ENCODE assay signal across 16 cellular contexts in genomic region chr20:23165307-23165750, GRCh38.
DNase-seq lines count a peak whose midpoint lies in the region; ATAC-seq and TF ChIP-seq lines count a peak whose summit lies in the region.
"Had no signal": no experiment of that assay in that cellular context is flagged by ENCODE, and none has a peak within 500 bp of the region (broad histone marks: within the 10 kb centered on the region; RNA-seq: fewer than 3 reads in every experiment).

No MANE protein-coding gene starts in this region.

- intact Hi-C loops in lower lobe of right lung (cut with DNase I) = no loop called here
- intact Hi-C loops in activated naive CD4-positive, alpha-beta T cell treated with anti-CD3 and anti-CD28 coated beads for 36 hours (cut with micrococcal nuclease) = no loop called here
- intact Hi-C loops in naive thymus-derived CD4-positive, alpha-beta T cell (cut with micrococcal nuclease) = no loop called here

- peaks cover 3% of the 10 kb centered on the region for H3K4me1 Mint-ChIP-seq in chondrocyte (ENCODE audit: low read depth)
- no peaks in the 10 kb centered on the region for H3K4me1 Mint-ChIP-seq in activated naive CD4-positive, alpha-beta T cell treated with anti-CD3 and anti-CD28 coated beads for 36 hours (ENCODE audit: low read depth)
- H3K4me1 Mint-ChIP-seq in naive thymus-derived CD4-positive, alpha-beta T cell = peaks cover 0 to 10% (median 3%) of the 10 kb centered on the region in 7 donors
- H3K4me1 Mint-ChIP-seq: B cell, naive B cell had no signal

- H3K27ac Mint-ChIP-seq in chondrocyte (ENCODE audit: unreplicated experiment) = no peak overlapping the region
- H3K27ac Mint-ChIP-seq in activated naive CD4-positive, alpha-beta T cell treated with anti-CD3 and anti-CD28 coated beads for 36 hours = no peak overlapping the region
- no peak overlapping the region for H3K27ac Mint-ChIP-seq in naive thymus-derived CD4-positive, alpha-beta T cell
- H3K27ac Mint-ChIP-seq: B cell, naive B cell had no signal

- no peaks in the 10 kb centered on the region for H3K9me3 Mint-ChIP-seq in chondrocyte (ENCODE audit: low read depth)
- no peaks in the 10 kb centered on the region for H3K9me3 Mint-ChIP-seq in activated naive CD4-positive, alpha-beta T cell treated with anti-CD3 and anti-CD28 coated beads for 36 hours
- H3K9me3 Mint-ChIP-seq in naive thymus-derived CD4-positive, alpha-beta T cell = peaks cover 0 to 3% (median 0%) of the 10 kb centered on the region in 11 donors

- DNase-seq in ELF-1 (ENCODE audit: low read depth, low spot score) (peak; percentile 24), HEK293T (ENCODE audit: extremely low spot score) (peak; percentile 18), chondrocyte (ENCODE audit: low spot score) (no peak), lower lobe of right lung (peak; percentile 20)
- no peak for DNase-seq in activated naive CD4-positive, alpha-beta T cell treated with anti-CD3 and anti-CD28 coated beads for 36 hours
- DNase-seq in naive thymus-derived CD4-positive, alpha-beta T cell = no peak
- DNase-seq: activated naive CD4-positive, alpha-beta T cell treated with Interleukin-2 at 50 U/mL for 16 hours; HCEC 1CT; naive B cell; NCI-H2029 treated with DMSO at 0.1 percent for 48 hours; stimulated activated CD4-positive, alpha-beta T cell treated with anti-CD3 and anti-CD28 coated beads, Interleukin-1b, Interleukin-23, amount 100 ng/mL, for 48 hours; thyroid gland had no signal

- no peaks in the 10 kb centered on the region for H3K36me3 Mint-ChIP-seq in chondrocyte (ENCODE audit: low read depth)
- no peaks in the 10 kb centered on the region for H3K36me3 Mint-ChIP-seq in activated naive CD4-positive, alpha-beta T cell treated with anti-CD3 and anti-CD28 coated beads for 36 hours (ENCODE audit: low read depth)
- H3K36me3 Mint-ChIP-seq in naive thymus-derived CD4-positive, alpha-beta T cell = no peaks in the 10 kb centered on the region
- H3K36me3 Mint-ChIP-seq: naive B cell had no signal

- H3K4me3 ChIP-seq in lower lobe of right lung = no peak overlapping the region
- no peak overlapping the region for H3K4me3 ChIP-seq in naive thymus-derived CD4-positive, alpha-beta T cell (ENCODE audit: low read length)
- H3K4me3 ChIP-seq: thyroid gland had no signal

- POLR2A ChIA-PET in HEK293T (lab: Yijun Ruan, JAX) = no interaction called here
- POLR2A ChIA-PET in naive thymus-derived CD4-positive, alpha-beta T cell (lab: Charles Lee) = no interaction called here

- H3K4me3 Mint-ChIP-seq in chondrocyte (ENCODE audit: unreplicated experiment) = no peak overlapping the region
- H3K4me3 Mint-ChIP-seq in activated naive CD4-positive, alpha-beta T cell treated with anti-CD3 and anti-CD28 coated beads for 36 hours = no peak overlapping the region
- no peak overlapping the region for H3K4me3 Mint-ChIP-seq in naive thymus-derived CD4-positive, alpha-beta T cell
- H3K4me3 Mint-ChIP-seq: B cell, naive B cell had no signal

- TF ChIP-seq POLR2A in GM18505 (IDR thresholded peaks at IDR 0.05; ENCODE audit: borderline replicate concordance, extremely low read depth, insufficient read depth, insufficient read length) = no peak

- H3K27me3 Mint-ChIP-seq in chondrocyte (ENCODE audit: low read depth) = no peaks in the 10 kb centered on the region
- no peaks in the 10 kb centered on the region for H3K27me3 Mint-ChIP-seq in activated naive CD4-positive, alpha-beta T cell treated with anti-CD3 and anti-CD28 coated beads for 36 hours (ENCODE audit: low read depth)
- peaks cover 0 to 17% (median 3%) of the 10 kb centered on the region in 5 donors for H3K27me3 Mint-ChIP-seq in naive thymus-derived CD4-positive, alpha-beta T cell
- H3K27me3 Mint-ChIP-seq: B cell had no signal

- H3K9me3 ChIP-seq in lower lobe of right lung = no peaks in the 10 kb centered on the region
- no peaks in the 10 kb centered on the region for H3K9me3 ChIP-seq in naive thymus-derived CD4-positive, alpha-beta T cell (ENCODE audit: control insufficient read depth in 2 of 3, low read length in 3 of 3)
- H3K9me3 ChIP-seq: thyroid gland had no signal

- H3K36me3 ChIP-seq in lower lobe of right lung = no peaks in the 10 kb centered on the region
- no peaks in the 10 kb centered on the region for H3K36me3 ChIP-seq in naive thymus-derived CD4-positive, alpha-beta T cell (ENCODE audit: control insufficient read depth in 2 of 3, insufficient read depth in 3 of 3, low read length in 3 of 3)
- H3K36me3 ChIP-seq: thyroid gland had no signal

- no peaks in the 10 kb centered on the region for H3K27me3 ChIP-seq in lower lobe of right lung (ENCODE audit: low read depth)
- H3K27me3 ChIP-seq in naive thymus-derived CD4-positive, alpha-beta T cell (ENCODE audit: control insufficient read depth in 2 of 2, insufficient read depth in 2 of 2, low read length in 2 of 2) = no peaks in the 10 kb centered on the region
- H3K27me3 ChIP-seq: thyroid gland had no signal

- CTCF ChIA-PET in HEK293T (lab: Yijun Ruan, JAX) = interaction anchor here (0.6 to 0.7 kb wide), 2 partner anchors 10 to 76 kb away, joined by 3 to 4 read pairs; no protein-coding TSS in a partner anchor
- CTCF ChIA-PET in activated naive CD4-positive, alpha-beta T cell treated with anti-CD3 and anti-CD28 coated beads for 36 hours (lab: Charles Lee) = interaction anchor here (1.2 kb wide), 1 partner anchor 19 kb away, joined by 3 read pairs; no protein-coding TSS in a partner anchor
- CTCF ChIA-PET in naive thymus-derived CD4-positive, alpha-beta T cell (lab: Charles Lee) = no interaction called here

- ATAC-seq in lower lobe of right lung (no peak), HG03139 (IDR thresholded peaks at IDR 0.05; ENCODE audit: unreplicated experiment) (no peak), GM18505 (IDR thresholded peaks at IDR 0.05; ENCODE audit: unreplicated experiment) (no peak)
- no peak for ATAC-seq in naive thymus-derived CD4-positive, alpha-beta T cell

- TF ChIP-seq CTCF in chondrocyte (IDR thresholded peaks at IDR 0.05) (peak; percentile 40), lower lobe of right lung (IDR thresholded peaks at IDR 0.05) (no peak)

- peaks cover 27% of the 10 kb centered on the region for H3K4me1 ChIP-seq in lower lobe of right lung
- H3K4me1 ChIP-seq in naive thymus-derived CD4-positive, alpha-beta T cell (ENCODE audit: control insufficient read depth in 2 of 2, insufficient read depth in 2 of 2, low read length in 2 of 2) = no peaks in the 10 kb centered on the region

- no peak overlapping the region for H3K27ac ChIP-seq in lower lobe of right lung
- no peak overlapping the region for H3K27ac ChIP-seq in naive thymus-derived CD4-positive, alpha-beta T cell (ENCODE audit: low read depth, low read length)
- H3K27ac ChIP-seq: epithelial cell of prostate, thyroid gland had no signal

TF ChIP-seq in HEK293T, 16 proteins besides CTCF, POLR2A, EP300 and RAD21:
- no peak for TF ChIP-seq LEF1 (IDR thresholded peaks at IDR 0.05; ENCODE audit: borderline replicate concordance)
- no peak for TF ChIP-seq ELF4 (IDR thresholded peaks at IDR 0.05)
- TF ChIP-seq FOXM1 (IDR thresholded peaks at IDR 0.05; ENCODE audit: borderline replicate concordance) = no peak
- TF ChIP-seq L3MBTL2 (conservative IDR thresholded peaks at IDR 0.05) = no peak
- TF ChIP-seq ZNF384 (IDR thresholded peaks at IDR 0.05) = no peak
- no peak for TF ChIP-seq ARNT (IDR thresholded peaks at IDR 0.05)
- TF ChIP-seq TARDBP (IDR thresholded peaks at IDR 0.05) = no peak
- no peak for TF ChIP-seq FOXA1 (IDR thresholded peaks at IDR 0.05)
- TF ChIP-seq BHLHE40 (IDR thresholded peaks at IDR 0.05; ENCODE audit: borderline replicate concordance) = no peak
- TF ChIP-seq HDGF (IDR thresholded peaks at IDR 0.05; ENCODE audit: borderline replicate concordance) = no peak
- TF ChIP-seq FOXK2 (IDR thresholded peaks at IDR 0.05) = no peak
- no peak for TF ChIP-seq SUZ12 (IDR thresholded peaks at IDR 0.05)
- no peak for TF ChIP-seq CTBP1 (IDR thresholded peaks at IDR 0.05; ENCODE audit: borderline replicate concordance)
- TF ChIP-seq SP1 (IDR thresholded peaks at IDR 0.05) = no peak
- TF ChIP-seq NFRKB (IDR thresholded peaks at IDR 0.05) = no peak

Comparison
In these comparisons a context has a peak if more than half of its experiments do, and no peak if none do; other contexts are left out.
1. DNase-seq: peak in ELF-1 (single experiment), HEK293T (single experiment) and lower lobe of right lung (single experiment); none in chondrocyte (single experiment), activated naive CD4-positive, alpha-beta T cell treated with anti-CD3 and anti-CD28 coated beads for 36 hours (single experiment) and naive thymus-derived CD4-positive, alpha-beta T cell (0 of 9).